Comparison of ENCODE assay signal across 10 cellular contexts in the genomic region with DNA sequence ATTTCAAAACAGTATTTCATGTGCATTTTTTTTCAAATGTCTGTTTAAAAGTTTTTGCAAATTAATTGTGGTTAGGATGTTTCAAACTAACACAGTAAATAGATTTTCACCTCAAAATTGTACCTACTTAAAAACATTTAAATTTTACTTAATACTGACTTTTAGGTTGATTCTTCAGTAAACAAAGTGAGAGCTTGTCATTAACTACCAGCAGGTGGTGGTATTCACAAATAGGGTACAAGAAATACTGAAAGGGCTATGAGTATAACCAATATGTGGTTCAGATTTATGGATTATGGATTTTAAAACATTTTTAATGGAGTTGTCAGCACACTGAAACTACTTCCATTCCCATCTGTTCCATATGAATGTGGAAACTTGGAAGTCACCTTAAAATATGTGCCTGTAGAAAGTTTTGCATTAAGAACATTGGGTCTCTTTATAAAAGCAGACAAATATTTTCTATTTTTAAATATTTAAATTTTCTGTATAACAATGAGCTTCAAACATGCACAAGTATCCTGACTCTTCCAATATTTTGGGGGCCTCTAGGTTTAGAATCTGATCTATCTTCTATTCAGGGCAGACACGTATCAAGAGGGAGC.
DNase-seq lines count a peak whose midpoint lies in the region; ATAC-seq and TF ChIP-seq lines count a peak whose summit lies in the region.
"Had no signal": no experiment of that assay in that cellular context is flagged by ENCODE, and none has a peak within 500 bp of the region (broad histone marks: within the 10 kb centered on the region; RNA-seq: fewer than 3 reads in every experiment).

No MANE protein-coding gene starts in this region.

- POLR2A ChIA-PET in IMR-90 (lab: Charles Lee; ENCODE audit: unreplicated experiment) = interaction anchor here (0.6 kb wide), 1 partner anchor 54 kb away, joined by 4 read pairs; no protein-coding TSS in a partner anchor

- peaks cover 17% of the 10 kb centered on the region for H3K36me3 Mint-ChIP-seq in Calu3 (ENCODE audit: insufficient read depth, unreplicated experiment)

- no peak overlapping the region for H3K4me3 Mint-ChIP-seq in Calu3 (ENCODE audit: low read depth, unreplicated experiment)

- no peaks in the 10 kb centered on the region for H3K27me3 Mint-ChIP-seq in Calu3 (ENCODE audit: unreplicated experiment)

- H2BK15ac ChIP-seq in IMR-90 (ENCODE audit: low read depth, low read length) = no peak overlapping the region

- BruUV-seq in Calu3 (replicated peaks; lab: Mats Ljungman, UMichigan) = no TSS peak
- no TSS peak for BruUV-seq in IMR-90 (replicated peaks; lab: Mats Ljungman, UMichigan)

- TF ChIP-seq POLR2A in IMR-90 (IDR thresholded peaks at IDR 0.05; ENCODE audit: low read depth, low read length) (no peak), right lobe of liver (IDR thresholded peaks at IDR 0.05) (no peak)

- H2AK9ac ChIP-seq in IMR-90 (replicated peaks; ENCODE audit: low read depth, low read length, poor library complexity) = no peak overlapping the region

- H3K27ac Mint-ChIP-seq in Calu3 (ENCODE audit: unreplicated experiment) = peak overlapping the region; percentile 99

- no peak for TF ChIP-seq RAD21 in IMR-90 (IDR thresholded peaks at IDR 0.05; ENCODE audit: low read length)

- H3K4me1 ChIP-seq in IMR-90 (ENCODE audit: control insufficient read depth, insufficient read depth, low read length) = no peaks in the 10 kb centered on the region
- no peaks in the 10 kb centered on the region for H3K4me1 ChIP-seq in right lobe of liver

- intact Hi-C loops in Calu3 (cut with micrococcal nuclease; ENCODE audit: unreplicated experiment) (loop anchor here (5.0 kb wide), 2 partner anchors 44 to 74 kb away; no protein-coding TSS in a partner anchor), IMR-90 (cut with micrococcal nuclease) (loop anchor here (2.0 kb wide), 1 partner anchor 356 kb away; no protein-coding TSS in a partner anchor), right lobe of liver (cut with DNase I) (no loop called here)

- no peaks in the 10 kb centered on the region for H3K9me1 ChIP-seq in IMR-90 (ENCODE audit: insufficient read depth, low read length)

- CTCF ChIA-PET in Calu3 (lab: Charles Lee) = interaction anchor here (0.6 to 4.5 kb wide), 27 partner anchors 10 to 361 kb away, joined by 3 to 56 read pairs (median 5); partner anchors contain the start of genes HOXB5 and HOXB8
- CTCF ChIA-PET in IMR-90 (lab: Yijun Ruan, JAX) = interaction anchor here (0.7 to 1.2 kb wide), 5 partner anchors 12 to 21 kb away, joined by 3 to 5 read pairs (median 3); no protein-coding TSS in a partner anchor

- H3K27me3 ChIP-seq in IMR-90 (ENCODE audit: control insufficient read depth, insufficient read depth, low read length) (peaks cover 15% of the 10 kb centered on the region), right lobe of liver (no peaks in the 10 kb centered on the region)

- 100% methylated on average over 1 of the region's 1 CpG; no CpG with 5 or more reads in 1 of the 2 experiments for WGBS in IMR-90 (ENCODE audit: extremely low coverage in 2 of 2, insufficient read length in 1 of 2), 2 experiments
- WGBS in right lobe of liver (ENCODE audit: insufficient coverage, low coverage, low lambda C conversion rate, missing lambda C conversion rate) = 100% methylated on average over 1 of the region's 1 CpG

- no peaks in the 10 kb centered on the region for H3K9me3 ChIP-seq in IMR-90 (ENCODE audit: control insufficient read depth, insufficient read depth, low read length)
- no peaks in the 10 kb centered on the region for H3K9me3 ChIP-seq in right lobe of liver
- H3K9me3 ChIP-seq: esophagus squamous epithelium had no signal

- no peaks in the 10 kb centered on the region for H3K79me1 ChIP-seq in IMR-90 (ENCODE audit: low read depth in 1 of 2, low read length in 2 of 2)

- TF ChIP-seq CTCF in Calu3 (IDR thresholded peaks at IDR 0.05; ENCODE audit: unreplicated experiment) = peak; percentile 82
- TF ChIP-seq CTCF in IMR-90 (conservative IDR thresholded peaks at IDR 0.05; ENCODE audit: low read depth, low read length) = peak; percentile 31
- TF ChIP-seq CTCF in right lobe of liver (IDR thresholded peaks at IDR 0.05) = peak; percentile 31 to 59 (median 48)

- no peak overlapping the region for H3K14ac ChIP-seq in IMR-90 (replicated peaks; ENCODE audit: low read depth, low read length)

- no peak overlapping the region for H2AK5ac ChIP-seq in IMR-90 (ENCODE audit: low read depth, low read length)

- no peak overlapping the region for H4K8ac ChIP-seq in IMR-90 (ENCODE audit: low read depth in 2 of 2, low read length in 2 of 2)

- H3K9me3 Mint-ChIP-seq in Calu3 (ENCODE audit: low read depth, unreplicated experiment) = no peaks in the 10 kb centered on the region

- peaks cover 72% of the 10 kb centered on the region for H3K4me1 Mint-ChIP-seq in Calu3 (ENCODE audit: low read depth, unreplicated experiment)

- no peak overlapping the region for H3K4me2 ChIP-seq in IMR-90 (ENCODE audit: low read depth, low read length)

- H3K23ac ChIP-seq in IMR-90 (ENCODE audit: low read depth, low read length) = no peak overlapping the region

- no peak overlapping the region for H4K91ac ChIP-seq in IMR-90 (ENCODE audit: insufficient read depth, low read depth, low read length)

- H3K18ac ChIP-seq in IMR-90 (ENCODE audit: low read depth, low read length) = no peak overlapping the region

- H4K20me1 ChIP-seq in IMR-90 (ENCODE audit: insufficient read depth, low read length) = no peaks in the 10 kb centered on the region

- DNase-seq in Calu3 (no peak), IMR-90 (peak; percentile 17), right lobe of liver (no peak), HUDEP-2 (lab: John Stamatoyannopoulos, UW; ENCODE audit: unreplicated experiment in 76 of 76) (no peak)
- DNase-seq in activated effector memory CD4-positive, alpha-beta T cell treated with Interleukin-2 at 50 U/mL for 16 hours = no peak
- no peak for DNase-seq in activated CD4-positive, CD25-positive, alpha-beta regulatory T cell (lab: John Stamatoyannopoulos, UW)
- DNase-seq: esophagus squamous epithelium; stimulated activated CD4-positive, alpha-beta T cell treated with anti-CD3 and anti-CD28 coated beads, Interleukin-12 subunit alpha, Interleukin-12 subunit beta, amount 100 ng/mL, for 4 hours had no signal

- H2BK120ac ChIP-seq in IMR-90 (ENCODE audit: low read depth, low read length) = no peak overlapping the region

- no peak overlapping the region for H3K9ac ChIP-seq in IMR-90 (ENCODE audit: low read depth, low read length)

- no peak overlapping the region for H2BK5ac ChIP-seq in IMR-90 (ENCODE audit: low read depth, low read length, poor library complexity, severe bottlenecking)

- H3K56ac ChIP-seq in IMR-90 (ENCODE audit: extremely low read depth, insufficient read depth, low read length) = no peak overlapping the region

- H3K36me3 ChIP-seq in IMR-90 (ENCODE audit: control insufficient read depth, insufficient read depth, low read length) (no peaks in the 10 kb centered on the region), right lobe of liver (no peaks in the 10 kb centered on the region)
- H3K36me3 ChIP-seq: esophagus squamous epithelium had no signal

- H3K4ac ChIP-seq in IMR-90 (ENCODE audit: low read depth, low read length) = no peak overlapping the region

- no peak overlapping the region for H3K4me3 ChIP-seq in IMR-90 (ENCODE audit: insufficient read depth, low read depth, low read length)
- H3K4me3 ChIP-seq in right lobe of liver = no peak overlapping the region
- H3K4me3 ChIP-seq: esophagus squamous epithelium had no signal

- dilution Hi-C loops in IMR-90 (cut with HindIII; ENCODE audit: low sequenced_read_pairs, unreplicated experiment) = no loop called here

- H3K27ac ChIP-seq in IMR-90 (ENCODE audit: insufficient read depth, low read length) (no peak overlapping the region), right lobe of liver (no peak overlapping the region)
- H3K27ac ChIP-seq: esophagus squamous epithelium had no signal

- no peak overlapping the region for H2AFZ ChIP-seq in IMR-90 (replicated peaks; ENCODE audit: low read length, poor library complexity)

- H2BK20ac ChIP-seq in IMR-90 (ENCODE audit: low read depth, low read length) = no peak overlapping the region

- in situ Hi-C loops in IMR-90 (cut with MboI; ENCODE audit: low sequenced_read_pairs) = no loop called here

- no peak overlapping the region for H4K5ac ChIP-seq in IMR-90 (ENCODE audit: low read depth, low read length)

- ATAC-seq in IMR-90 (ENCODE audit: low read depth) (no peak), SK-N-SH treated with all-trans-retinoic acid at 6 μM for 48 hours (peak; percentile 51; the same call in 1 of the 3 replicates), right lobe of liver (no peak), GM21515 (IDR thresholded peaks at IDR 0.05; ENCODE audit: unreplicated experiment) (no peak)

TF ChIP-seq in IMR-90, 13 proteins besides CTCF, POLR2A, EP300 and RAD21:
- TF ChIP-seq SMC3 (IDR thresholded peaks at IDR 0.05; ENCODE audit: low read depth, low read length) (peak; percentile 29; the same call in 1 of the 2 replicates), MAZ (IDR thresholded peaks at IDR 0.05; ENCODE audit: borderline replicate concordance, low read depth, low read length) (no peak), USF2 (IDR thresholded peaks at IDR 0.05; ENCODE audit: low read depth, low read length) (no peak)

TF ChIP-seq in SK-N-SH treated with all-trans-retinoic acid at 6 μM for 48 hours, 23 proteins besides CTCF, POLR2A, EP300 and RAD21:
- no peak for TF ChIP-seq BACH2 (CRISPR knock-in tag; IDR thresholded peaks at IDR 0.05; ENCODE audit: borderline replicate concordance)
- no peak for TF ChIP-seq ZC3H10 (CRISPR knock-in tag; IDR thresholded peaks at IDR 0.05)
- no peak for TF ChIP-seq ZFP30 (CRISPR knock-in tag; IDR thresholded peaks at IDR 0.05)
- no peak for TF ChIP-seq PPARA (CRISPR knock-in tag; IDR thresholded peaks at IDR 0.05; ENCODE audit: borderline replicate concordance)
- no peak for TF ChIP-seq OSR1 (CRISPR knock-in tag; IDR thresholded peaks at IDR 0.05)
- TF ChIP-seq ZNF70 (CRISPR knock-in tag; IDR thresholded peaks at IDR 0.05) = no peak

Comparison
In these comparisons a context has a peak if more than half of its experiments do, and no peak if none do; other contexts are left out.
1. CTCF ChIP-seq: peak in every context shown above with its lines; median percentile 82 in Calu3; 48 in right lobe of liver; 31 in IMR-90.
2. intact Hi-C loops: an anchor here in Calu3 (5.0 kb wide) and IMR-90 (2.0 kb wide); none called in right lobe of liver.